In the genomic region with DNA sequence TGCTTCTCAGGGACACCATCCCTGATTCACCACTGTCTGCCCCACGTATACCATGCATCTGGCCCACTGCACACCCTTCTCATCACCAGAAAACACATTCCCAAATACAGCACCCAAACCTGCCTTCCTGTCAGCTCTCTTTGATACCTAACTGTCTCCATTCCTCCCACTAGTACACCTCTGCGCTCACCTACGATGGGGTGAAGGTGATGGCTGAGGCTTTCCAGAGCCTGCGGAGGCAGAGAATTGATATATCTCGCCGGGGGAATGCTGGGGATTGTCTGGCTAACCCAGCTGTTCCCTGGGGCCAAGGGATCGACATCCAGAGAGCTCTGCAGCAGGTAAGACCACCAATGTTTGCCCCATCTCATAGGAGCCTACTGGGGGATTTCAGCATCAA, we compare ENCODE assay signal across 17 cellular contexts.
DNase-seq lines count a peak whose midpoint lies in the region; ATAC-seq and TF ChIP-seq lines count a peak whose summit lies in the region.
"Had no signal": no experiment of that assay in that cellular context is flagged by ENCODE, and none has a peak within 500 bp of the region (broad histone marks: within the 10 kb centered on the region; RNA-seq: fewer than 3 reads in every experiment).

No MANE protein-coding gene starts in this region.

- H4K8ac ChIP-seq in IMR-90 (ENCODE audit: low read depth in 2 of 2, low read length in 2 of 2) (no peak overlapping the region), neuronal stem cell (ENCODE audit: low read depth, low read length) (no peak overlapping the region)

- H3K9me1 ChIP-seq in IMR-90 (ENCODE audit: insufficient read depth, low read length) = no peaks in the 10 kb centered on the region

- no peak for TF ChIP-seq RAD21 in IMR-90 (IDR thresholded peaks at IDR 0.05; ENCODE audit: low read length)

- H2BK20ac ChIP-seq in IMR-90 (ENCODE audit: low read depth, low read length) = no peak overlapping the region

- no peak overlapping the region for H3K23ac ChIP-seq in IMR-90 (ENCODE audit: low read depth, low read length)
- no peak overlapping the region for H3K23ac ChIP-seq in neuronal stem cell (ENCODE audit: low read depth, low read length, poor library complexity)

- intact Hi-C loops in IMR-90 (cut with micrococcal nuclease) = no loop called here
- intact Hi-C loops in esophagus muscularis mucosa (cut with DNase I) = no loop called here

- no peak overlapping the region for H3K27ac ChIP-seq in IMR-90 (ENCODE audit: insufficient read depth, low read length)
- no peak overlapping the region for H3K27ac ChIP-seq in esophagus muscularis mucosa (replicated peaks in 1 of 4)
- no peak overlapping the region for H3K27ac ChIP-seq in neuronal stem cell (replicated peaks; ENCODE audit: low read length)
- no peak overlapping the region for H3K27ac ChIP-seq in Karpas-422 (ENCODE audit: low read length)
- H3K27ac ChIP-seq: 22Rv1; A549; BLaER1 treated with 17β-estradiol and CSF1 and Interleukin-3, amounts not matched to agents 10 nM and 100 nM; C4-2B had no signal

- no peaks in the 10 kb centered on the region for H3K9me2 ChIP-seq in Karpas-422 (replicated peaks; ENCODE audit: insufficient read depth, low read length)

- no peak overlapping the region for H2AK9ac ChIP-seq in IMR-90 (replicated peaks; ENCODE audit: low read depth, low read length, poor library complexity)

- WGBS in IMR-90 (ENCODE audit: extremely low coverage in 2 of 2, insufficient read length in 1 of 2), 2 experiments = no CpG with 5 or more reads among the region's 7 CpGs
- 82% methylated on average over 6 of the region's 7 CpGs for WGBS in esophagus muscularis mucosa
- WGBS in neuronal stem cell (ENCODE audit: extremely low coverage in 2 of 2, insufficient read length in 2 of 2, insufficient replicate concordance in 1 of 2), 2 donors = no CpG with 5 or more reads among the region's 7 CpGs

- dilution Hi-C loops in IMR-90 (cut with HindIII; ENCODE audit: low sequenced_read_pairs, unreplicated experiment) = no loop called here

- H4K91ac ChIP-seq in IMR-90 (ENCODE audit: insufficient read depth, low read depth, low read length) (no peak overlapping the region), neuronal stem cell (ENCODE audit: low read depth, low read length, poor library complexity) (no peak overlapping the region)

- H3K9me3 ChIP-seq in IMR-90 (ENCODE audit: control insufficient read depth, insufficient read depth, low read length) (no peaks in the 10 kb centered on the region), esophagus muscularis mucosa (no peaks in the 10 kb centered on the region), neuronal stem cell (replicated peaks in 1 of 2; ENCODE audit: control insufficient read depth in 2 of 2, insufficient read depth in 1 of 2, low read depth in 1 of 2, low read length in 2 of 2) (peaks cover 0 to 13% of the 10 kb centered on the region in 2 donors), Karpas-422 (ENCODE audit: low read length) (no peaks in the 10 kb centered on the region)
- H3K9me3 ChIP-seq: A549; BLaER1 treated with 17β-estradiol and CSF1 and Interleukin-3, amounts not matched to agents 10 nM and 100 nM; Caco-2 had no signal

- H3K4ac ChIP-seq in IMR-90 (ENCODE audit: low read depth, low read length) = no peak overlapping the region
- no peak overlapping the region for H3K4ac ChIP-seq in neuronal stem cell (ENCODE audit: low read length)

- no peak overlapping the region for H3K9ac ChIP-seq in IMR-90 (ENCODE audit: low read depth, low read length)
- no peak overlapping the region for H3K9ac ChIP-seq in neuronal stem cell (ENCODE audit: low read depth, low read length, poor library complexity)
- no peak overlapping the region for H3K9ac ChIP-seq in Karpas-422 (ENCODE audit: low read length)
- H3K9ac ChIP-seq: BLaER1 treated with 17β-estradiol and CSF1 and Interleukin-3, amounts not matched to agents 10 nM and 100 nM had no signal

- no peak overlapping the region for H3K4me2 ChIP-seq in IMR-90 (ENCODE audit: low read depth, low read length)
- H3K4me2 ChIP-seq in neuronal stem cell (ENCODE audit: insufficient read depth, low read length, poor library complexity, severe bottlenecking) = no peak overlapping the region
- H3K4me2 ChIP-seq in Karpas-422 (ENCODE audit: low read depth, low read length, poor library complexity, severe bottlenecking) = no peak overlapping the region
- H3K4me2 ChIP-seq: A549; BLaER1 treated with 17β-estradiol and CSF1 and Interleukin-3, amounts not matched to agents 10 nM and 100 nM had no signal

- no peak for TF ChIP-seq CTCF in IMR-90 (conservative IDR thresholded peaks at IDR 0.05; ENCODE audit: low read depth, low read length)
- TF ChIP-seq CTCF in esophagus muscularis mucosa (IDR thresholded peaks at IDR 0.05) = no peak

- H3K56ac ChIP-seq in IMR-90 (ENCODE audit: extremely low read depth, insufficient read depth, low read length) = no peak overlapping the region

- no TSS peak for BruUV-seq in IMR-90 (replicated peaks; lab: Mats Ljungman, UMichigan)

- no peak overlapping the region for H3K14ac ChIP-seq in IMR-90 (replicated peaks; ENCODE audit: low read depth, low read length)
- no peak overlapping the region for H3K14ac ChIP-seq in neuronal stem cell (ENCODE audit: low read length)

- H2AK5ac ChIP-seq in IMR-90 (ENCODE audit: low read depth, low read length) = no peak overlapping the region
- H2AK5ac ChIP-seq in neuronal stem cell (ENCODE audit: low read depth, low read length) = no peak overlapping the region

- H3K79me2 ChIP-seq in Karpas-422 (ENCODE audit: low read length) = no peaks in the 10 kb centered on the region

- TF ChIP-seq POLR2A in IMR-90 (IDR thresholded peaks at IDR 0.05; ENCODE audit: low read depth, low read length) (no peak), esophagus muscularis mucosa (IDR thresholded peaks at IDR 0.05; ENCODE audit: low read depth) (no peak)

- H4K20me1 ChIP-seq in IMR-90 (ENCODE audit: insufficient read depth, low read length) (no peaks in the 10 kb centered on the region), Karpas-422 (ENCODE audit: insufficient read depth, low read depth, low read length) (no peaks in the 10 kb centered on the region)
- H4K20me1 ChIP-seq: BLaER1 treated with 17β-estradiol and CSF1 and Interleukin-3, amounts not matched to agents 10 nM and 100 nM had no signal

- H3K27me3 ChIP-seq in IMR-90 (ENCODE audit: control insufficient read depth, insufficient read depth, low read length) = no peaks in the 10 kb centered on the region
- no peaks in the 10 kb centered on the region for H3K27me3 ChIP-seq in esophagus muscularis mucosa
- H3K27me3 ChIP-seq in neuronal stem cell (ENCODE audit: control insufficient read depth in 3 of 3, insufficient read depth in 3 of 3, low read depth in 1 of 3, low read length in 3 of 3) = no peaks in the 10 kb centered on the region
- H3K27me3 ChIP-seq in Karpas-422 (ENCODE audit: low read length) = no peaks in the 10 kb centered on the region
- H3K27me3 ChIP-seq: BLaER1 treated with 17β-estradiol and CSF1 and Interleukin-3, amounts not matched to agents 10 nM and 100 nM had no signal

- H2BK15ac ChIP-seq in IMR-90 (ENCODE audit: low read depth, low read length) (no peak overlapping the region), neuronal stem cell (ENCODE audit: low read length) (no peak overlapping the region)

- H2BK120ac ChIP-seq in IMR-90 (ENCODE audit: low read depth, low read length) (no peak overlapping the region), neuronal stem cell (ENCODE audit: low read depth, low read length) (no peak overlapping the region)

- H2BK12ac ChIP-seq in neuronal stem cell (ENCODE audit: low read length) = no peak overlapping the region

- H3K79me1 ChIP-seq in IMR-90 (ENCODE audit: low read depth in 1 of 2, low read length in 2 of 2) = no peaks in the 10 kb centered on the region
- no peaks in the 10 kb centered on the region for H3K79me1 ChIP-seq in neuronal stem cell (ENCODE audit: low read depth, low read length)

- H2AFZ ChIP-seq in IMR-90 (replicated peaks; ENCODE audit: low read length, poor library complexity) (peak overlapping the region; percentile 17), neuronal stem cell (ENCODE audit: low read length) (no peak overlapping the region), Karpas-422 (ENCODE audit: low read length) (no peak overlapping the region)

- no peak for TF ChIP-seq EP300 in esophagus muscularis mucosa (IDR thresholded peaks at IDR 0.05)

- no peak overlapping the region for H4K5ac ChIP-seq in IMR-90 (ENCODE audit: low read depth, low read length)

- H3K4me1 ChIP-seq in IMR-90 (ENCODE audit: control insufficient read depth, insufficient read depth, low read length) (0 out of 2 replicates have a peak, but pooled peaks cover 2% of the 10 kb centered on the region), esophagus muscularis mucosa (peaks cover 0 to 5% (median 0%) of the 10 kb centered on the region in 4 donors), neuronal stem cell (ENCODE audit: control insufficient read depth in 2 of 2, insufficient read depth in 1 of 2, low read depth in 1 of 2, low read length in 2 of 2) (no peaks in the 10 kb centered on the region), Karpas-422 (ENCODE audit: low read length) (no peaks in the 10 kb centered on the region)
- H3K4me1 ChIP-seq: A549, Caco-2 had no signal

- H3K4me3 ChIP-seq in IMR-90 (ENCODE audit: insufficient read depth, low read depth, low read length) (no peak overlapping the region), esophagus muscularis mucosa (no peak overlapping the region), neuronal stem cell (ENCODE audit: low read length in 2 of 2) (no peak overlapping the region), Karpas-422 (ENCODE audit: low read length) (no peak overlapping the region)
- H3K4me3 ChIP-seq: A549; BLaER1 treated with 17β-estradiol and CSF1 and Interleukin-3, amounts not matched to agents 10 nM and 100 nM had no signal

- DNase-seq in IMR-90 (no peak), esophagus muscularis mucosa (ENCODE audit: extremely low spot score) (peak; percentile 57), neuronal stem cell (ENCODE audit: low spot score) (no peak), Karpas-422 (no peak)
- DNase-seq: AML-193; Caco-2; Calu3; CD4-positive, alpha-beta T cell; CD8-positive, alpha-beta T cell; DMS79 treated with DMSO at 0.1 percent for 48 hours; GF-D8 had no signal

- no peaks in the 10 kb centered on the region for H3K36me3 ChIP-seq in IMR-90 (ENCODE audit: control insufficient read depth, insufficient read depth, low read length)
- H3K36me3 ChIP-seq in esophagus muscularis mucosa = no peaks in the 10 kb centered on the region
- H3K36me3 ChIP-seq in neuronal stem cell (replicated peaks in 1 of 2; ENCODE audit: control insufficient read depth in 2 of 2, insufficient read depth in 2 of 2, low read length in 2 of 2) = peaks cover 9 to 60% of the 10 kb centered on the region in 2 donors
- no peaks in the 10 kb centered on the region for H3K36me3 ChIP-seq in Karpas-422 (ENCODE audit: insufficient read depth, low read length)
- H3K36me3 ChIP-seq: BLaER1 treated with 17β-estradiol and CSF1 and Interleukin-3, amounts not matched to agents 10 nM and 100 nM had no signal

- H2BK5ac ChIP-seq in IMR-90 (ENCODE audit: low read depth, low read length, poor library complexity, severe bottlenecking) (no peak overlapping the region), neuronal stem cell (ENCODE audit: low read length) (no peak overlapping the region)

- ATAC-seq in IMR-90 (ENCODE audit: low read depth) (no peak), GM18868 (IDR thresholded peaks at IDR 0.05; ENCODE audit: unreplicated experiment) (no peak), HG03442 (IDR thresholded peaks at IDR 0.05; ENCODE audit: unreplicated experiment) (no peak)
- ATAC-seq: A549; CD8-positive, alpha-beta T cell had no signal

- CTCF ChIA-PET in IMR-90 (lab: Yijun Ruan, JAX) = no interaction called here

- POLR2A ChIA-PET in IMR-90 (lab: Charles Lee; ENCODE audit: unreplicated experiment) = no interaction called here

- no peak overlapping the region for H3K18ac ChIP-seq in IMR-90 (ENCODE audit: low read depth, low read length)
- H3K18ac ChIP-seq in neuronal stem cell (ENCODE audit: low read length) = peak overlapping the region; percentile 1

- in situ Hi-C loops in IMR-90 (cut with MboI; ENCODE audit: low sequenced_read_pairs) = no loop called here
